In the genomic region with DNA sequence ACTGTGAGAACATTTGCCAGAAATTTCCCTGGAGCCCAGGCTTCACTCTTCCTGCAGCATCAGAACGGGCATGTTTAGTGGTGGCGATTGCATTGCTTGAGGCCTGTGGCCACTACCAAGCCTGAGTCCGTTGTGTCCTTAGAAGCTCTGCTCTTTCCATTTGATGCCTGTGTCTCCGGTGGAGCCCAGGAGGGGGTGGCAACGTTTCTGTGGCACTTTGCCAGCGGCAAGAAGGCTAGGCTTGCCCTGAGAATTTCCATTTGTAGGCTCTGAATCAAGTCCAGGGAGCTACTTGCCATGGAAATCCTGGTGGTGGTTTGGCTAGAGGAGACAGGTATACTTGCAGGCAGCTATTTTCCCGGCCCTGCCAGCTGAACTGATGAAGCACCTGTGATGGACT, we compare ENCODE assay signal across 20 cellular contexts. TPM values are rescaled to one million over a fixed set of nuclear protein-coding genes. Genes with fewer than 3 reads are reported as not detected.
"Had no signal": no experiment of that assay in that cellular context is flagged by ENCODE, and none has a peak within 500 bp of the region (broad histone marks: within the 10 kb centered on the region; RNA-seq: fewer than 3 reads in every experiment).

No MANE protein-coding gene starts in this region.

- DNase-seq: activated CD4-positive, alpha-beta T cell treated with anti-CD3 and anti-CD28 coated beads, Interleukin-2, amount 10 ng/mL, durations not matched to agents 7 days and 5 days; activated CD8-positive, alpha-beta T cell treated with anti-CD3 and anti-CD28 coated beads, Interleukin-2, amount 10 ng/mL, durations not matched to agents 7 days and 5 days; activated naive CD4-positive, alpha-beta T cell treated with anti-CD3 and anti-CD28 coated beads for 36 hours; activated T-cell treated with anti-CD3 and anti-CD28 coated beads, Interleukin-2, amount 50 U/mL, for 24 hours; hypothalamus; left lung; sigmoid colon; spleen; stimulated activated naive B cell treated with anti-CD40 and anti-IgM and Interleukin-4, amounts not matched to agents 10 μg/mL and 1 μg/mL and 100 μg/mL, for 72 hours; T1000 had no signal

- H3K4me3 ChIP-seq: coronary artery, left lung, sigmoid colon, spleen, thoracic aorta had no signal

- H3K27me3 Mint-ChIP-seq: activated T-cell treated with anti-CD3 and anti-CD28 coated beads, Interleukin-2, amount 50 U/mL, for 24 hours; central memory CD8-positive, alpha-beta T cell had no signal

- H3K36me3 Mint-ChIP-seq: brain; stimulated activated naive B cell treated with anti-CD40 and anti-IgM and Interleukin-4, amounts not matched to agents 10 μg/mL and 1 μg/mL and 100 μg/mL, for 72 hours had no signal

- H3K9me3 ChIP-seq: left lung, sigmoid colon, spleen, thoracic aorta had no signal

- H3K4me1 ChIP-seq: left lung, spleen had no signal

- ATAC-seq: activated CD8-positive, alpha-beta T cell treated with anti-CD3 and anti-CD28 coated beads, Interleukin-2, amount 10 ng/mL, durations not matched to agents 7 days and 5 days; left lung; stimulated activated naive B cell treated with anti-CD40 and anti-IgM and Interleukin-4, amounts not matched to agents 10 μg/mL and 1 μg/mL and 100 μg/mL, for 72 hours had no signal

- H3K4me1 Mint-ChIP-seq: central memory CD8-positive, alpha-beta T cell had no signal

- FAIRE-seq: endometrium, frontal cortex, keratinocyte had no signal

- H3K27ac ChIP-seq: coronary artery, left lung, sigmoid colon, spleen, thoracic aorta had no signal

- H3K27me3 ChIP-seq: left lung, sigmoid colon, spleen had no signal

- H3K27ac Mint-ChIP-seq: activated CD4-positive, alpha-beta T cell treated with anti-CD3 and anti-CD28 coated beads, Interleukin-2, amount 10 ng/mL, durations not matched to agents 7 days and 5 days; activated CD8-positive, alpha-beta T cell treated with anti-CD3 and anti-CD28 coated beads, Interleukin-2, amount 10 ng/mL, durations not matched to agents 7 days and 5 days; activated naive CD4-positive, alpha-beta T cell treated with anti-CD3 and anti-CD28 coated beads for 36 hours; activated T-cell treated with anti-CD3 and anti-CD28 coated beads, Interleukin-2, amount 50 U/mL, for 24 hours; activated T-helper 2 cell treated with anti-CD3 and anti-CD28 coated beads, Interferon-gamma antibody, Interleukin-2, Interleukin-4, amounts not matched to agents 10 μg/mL and 5 μg/mL and 100 μg/mL, durations not matched to agents 14 hours and 24 hours and 36 hours; brain; stimulated activated naive B cell treated with anti-CD40 and anti-IgM and Interleukin-4, amounts not matched to agents 10 μg/mL and 1 μg/mL and 100 μg/mL, for 72 hours had no signal

- H3K4me3 Mint-ChIP-seq: activated CD4-positive, alpha-beta T cell treated with anti-CD3 and anti-CD28 coated beads, Interleukin-2, amount 10 ng/mL, durations not matched to agents 7 days and 5 days; activated CD8-positive, alpha-beta T cell treated with anti-CD3 and anti-CD28 coated beads, Interleukin-2, amount 10 ng/mL, durations not matched to agents 7 days and 5 days; activated naive CD4-positive, alpha-beta T cell treated with anti-CD3 and anti-CD28 coated beads for 36 hours; activated T-cell treated with anti-CD3 and anti-CD28 coated beads, Interleukin-2, amount 50 U/mL, for 24 hours; brain; central memory CD8-positive, alpha-beta T cell; stimulated activated naive B cell treated with anti-CD40 and anti-IgM and Interleukin-4, amounts not matched to agents 10 μg/mL and 1 μg/mL and 100 μg/mL, for 72 hours had no signal

- H3K36me3 ChIP-seq: left lung, sigmoid colon, spleen, thoracic aorta had no signal

- H3K9me3 Mint-ChIP-seq: activated CD4-positive, alpha-beta T cell treated with anti-CD3 and anti-CD28 coated beads, Interleukin-2, amount 10 ng/mL, durations not matched to agents 7 days and 5 days; activated naive CD4-positive, alpha-beta T cell treated with anti-CD3 and anti-CD28 coated beads for 36 hours; activated T-cell treated with anti-CD3 and anti-CD28 coated beads, Interleukin-2, amount 50 U/mL, for 24 hours; activated T-helper 2 cell treated with anti-CD3 and anti-CD28 coated beads, Interferon-gamma antibody, Interleukin-2, Interleukin-4, amounts not matched to agents 10 μg/mL and 5 μg/mL and 100 μg/mL, durations not matched to agents 14 hours and 24 hours and 36 hours; central memory CD8-positive, alpha-beta T cell had no signal

RNA-seq across cellular contexts. Expression of a gene that starts 47.1 kb away (rescaled TPM):
- total RNA-seq: activated CD4-positive, alpha-beta T cell treated with anti-CD3 and anti-CD28 coated beads, Interleukin-2, amount 10 ng/mL, durations not matched to agents 7 days and 5 days; activated CD8-positive, alpha-beta T cell treated with anti-CD3 and anti-CD28 coated beads, Interleukin-2, amount 10 ng/mL, durations not matched to agents 7 days and 5 days; activated naive CD4-positive, alpha-beta T cell treated with anti-CD3 and anti-CD28 coated beads for 36 hours; activated T-helper 2 cell treated with anti-CD3 and anti-CD28 coated beads, Interferon-gamma antibody, Interleukin-2, Interleukin-4, amounts not matched to agents 10 μg/mL and 5 μg/mL and 100 μg/mL, durations not matched to agents 14 hours and 24 hours and 36 hours; mononuclear cell; T-helper 1 cell treated with Interleukin-12 subunit alpha and Interleukin-12 subunit beta and Interleukin-4 antibody, amounts not matched to agents 30 ng/mL and 1 ng/mL, for 36 hours had no signal
- polyA plus RNA-seq: keratinocyte had no signal
